In genomic region chr2:223613017-223613950, GRCh38 we compare ENCODE assay signal across 1 cellular context.
A peak's percentile ranks its signal among the peaks of the same experiment; 100 is the strongest.
TF ChIP-seq lines count a peak whose summit lies in the region.

No MANE protein-coding gene starts in this region.

TF ChIP-seq in SK-N-SH, 30 proteins besides CTCF, POLR2A, EP300 and RAD21 (continued from another document):
- peak; percentile 64 for TF ChIP-seq REST (IDR thresholded peaks at IDR 0.05; ENCODE audit: low read depth, low read length)
